In genomic region chr3:58679451-58679850, GRCh38 we compare ENCODE assay signal across 22 cellular contexts. TPM values are rescaled to one million over a fixed set of nuclear protein-coding genes. Genes with fewer than 3 reads are reported as not detected.
"Had no signal": no experiment of that assay in that cellular context is flagged by ENCODE, and none has a peak within 500 bp of the region (broad histone marks: within the 10 kb centered on the region; RNA-seq: fewer than 3 reads in every experiment).

No MANE protein-coding gene starts in this region.

- H3K4me3 ChIP-seq: adrenal gland, esophagus squamous epithelium, lung, neural progenitor cell, right lobe of liver, spleen, testis had no signal

- H3K27ac ChIP-seq: adrenal gland, neural progenitor cell, right lobe of liver, spleen, testis had no signal

- H3K4me2 ChIP-seq: neural progenitor cell had no signal

- H2AFZ ChIP-seq: neural progenitor cell had no signal

- H3K9me3 ChIP-seq: adrenal gland, esophagus squamous epithelium, right lobe of liver, testis had no signal

- ATAC-seq: right lobe of liver; stimulated activated naive CD8-positive, alpha-beta T cell treated with anti-CD3 and anti-CD28 coated beads, Interleukin-15, amount 100 ng/mL, for 72 hours; WTC11 had no signal

- H3K9ac ChIP-seq: neural progenitor cell had no signal

- H3K36me3 ChIP-seq: adrenal gland, esophagus squamous epithelium, neural progenitor cell, right lobe of liver, spleen had no signal

- DNase-seq: activated CD4-positive, alpha-beta memory T cell treated with anti-CD3 and anti-CD28 coated beads, Interleukin-2, amount 10 ng/mL, durations not matched to agents 7 days and 5 days; activated CD4-positive, alpha-beta T cell treated with anti-CD3 and anti-CD28 coated beads for 4 hours; activated naive CD4-positive, alpha-beta T cell treated with anti-CD3 and anti-CD28 coated beads, Interleukin-2, amount 10 ng/mL, durations not matched to agents 7 days and 5 days; activated T-cell treated with anti-CD3 and anti-CD28 coated beads, Interleukin-2, amount 50 U/mL, for 24 hours; central memory CD4-positive, alpha-beta T cell; cortex of kidney; effector CD8-positive, alpha-beta T cell; esophagus squamous epithelium; foreskin melanocyte; immature natural killer cell; right lobe of liver; spleen; stimulated activated naive CD8-positive, alpha-beta T cell treated with anti-CD3 and anti-CD28 coated beads, Interleukin-15, amount 100 ng/mL, for 72 hours; T-helper 2 cell; testis had no signal

- H3K4me1 ChIP-seq: adrenal gland, esophagus squamous epithelium, neural progenitor cell, right lobe of liver, spleen, testis had no signal

- H3K27me3 ChIP-seq: adrenal gland, neural progenitor cell, right lobe of liver, testis had no signal

RNA-seq across cellular contexts. Expression of gene FAM3D, which starts 12.9 kb away (rescaled TPM):
- total RNA-seq: activated CD4-positive, alpha-beta memory T cell treated with anti-CD3 and anti-CD28 coated beads, Interleukin-2, amount 10 ng/mL, durations not matched to agents 7 days and 5 days; endothelial cell of umbilical vein; myocyte; osteocyte; right lobe of liver had no signal
